2 cellular contexts compared by ENCODE assay signal in genomic region chr3:57228734-57229505, GRCh38.
A peak's percentile ranks its signal among the peaks of the same experiment; 100 is the strongest.
TF ChIP-seq lines count a peak whose summit lies in the region.

No MANE protein-coding gene starts in this region.

TF ChIP-seq in GM23338, 12 proteins besides CTCF, POLR2A, EP300 and RAD21 (continued from another document):
- TF ChIP-seq ZNF462 (CRISPR knock-in tag; IDR thresholded peaks at IDR 0.05) (no peak), JUNB (IDR thresholded peaks at IDR 0.05; ENCODE audit: unreplicated experiment) (no peak), POLR2AphosphoS5 (IDR thresholded peaks at IDR 0.05; ENCODE audit: low read depth) (no peak), EZH2 (IDR thresholded peaks at IDR 0.05; ENCODE audit: low read depth, unreplicated experiment) (no peak), ETS1 (IDR thresholded peaks at IDR 0.05) (no peak), ZNF331 (CRISPR knock-in tag; IDR thresholded peaks at IDR 0.05; ENCODE audit: low read depth) (no peak), CREB1 (CRISPR knock-in tag; IDR thresholded peaks at IDR 0.05; ENCODE audit: low read depth) (no peak), STAT1 (IDR thresholded peaks at IDR 0.05; ENCODE audit: unreplicated experiment) (no peak), EZH2phosphoT487 (IDR thresholded peaks at IDR 0.05; ENCODE audit: unreplicated experiment) (no peak)

TF ChIP-seq in SK-N-SH, 30 proteins besides CTCF, POLR2A, EP300 and RAD21 (continued from another document):
- peak; percentile 68 for TF ChIP-seq PBX3 (IDR thresholded peaks at IDR 0.05)
- TF ChIP-seq GATA2 (CRISPR knock-in tag; IDR thresholded peaks at IDR 0.05), result no peak
- TF ChIP-seq TCF12 (IDR thresholded peaks at IDR 0.05), result peak; percentile 45; the same call in 1 of the 2 replicates
- TF ChIP-seq MXI1 (IDR thresholded peaks at IDR 0.05; ENCODE audit: low read depth, low read length), result no peak
- TF ChIP-seq TEAD4 (IDR thresholded peaks at IDR 0.05; ENCODE audit: borderline replicate concordance, insufficient read depth), result no peak
